26 cellular contexts compared by ENCODE assay signal in genomic region chr6:154824076-154824475, GRCh38.
A peak's percentile ranks its signal among the peaks of the same experiment; 100 is the strongest.
DNase-seq lines count a peak whose midpoint lies in the region; ATAC-seq and TF ChIP-seq lines count a peak whose summit lies in the region.
"Had no signal": no experiment of that assay in that cellular context is flagged by ENCODE, and none has a peak within 500 bp of the region (broad histone marks: within the 10 kb centered on the region; RNA-seq: fewer than 3 reads in every experiment).

No MANE protein-coding gene starts in this region.

- H3K4me3 Mint-ChIP-seq in CD4-positive, alpha-beta T cell: no peak overlapping the region
- H3K4me3 Mint-ChIP-seq in progenitor cell of endocrine pancreas (ENCODE audit: low read depth): no peak overlapping the region
- H3K4me3 Mint-ChIP-seq: activated CD4-positive, alpha-beta memory T cell treated with anti-CD3 and anti-CD28 coated beads, Interleukin-2, amount 10 ng/mL, durations not matched to agents 7 days and 5 days; stimulated activated naive CD8-positive, alpha-beta T cell treated with anti-CD3 and anti-CD28 coated beads, Interleukin-15, amount 100 ng/mL, for 72 hours had no signal

- no peak for ATAC-seq in CD4-positive, alpha-beta T cell (ENCODE audit: poor library complexity)
- ATAC-seq in HG03442 (IDR thresholded peaks at IDR 0.05; ENCODE audit: unreplicated experiment): no peak
- ATAC-seq: GM12878; HCT116; stimulated activated naive CD8-positive, alpha-beta T cell treated with anti-CD3 and anti-CD28 coated beads, Interleukin-15, amount 100 ng/mL, for 72 hours had no signal

- no peaks in the 10 kb centered on the region for H3K9me3 ChIP-seq in CD4-positive, alpha-beta T cell (ENCODE audit: control insufficient read depth, low read length)
- H3K9me3 ChIP-seq: transverse colon had no signal

- no peaks in the 10 kb centered on the region for H3K9me3 Mint-ChIP-seq in CD4-positive, alpha-beta T cell
- no peaks in the 10 kb centered on the region for H3K9me3 Mint-ChIP-seq in progenitor cell of endocrine pancreas (ENCODE audit: low read depth)
- H3K9me3 Mint-ChIP-seq: activated CD4-positive, alpha-beta memory T cell treated with anti-CD3 and anti-CD28 coated beads, Interleukin-2, amount 10 ng/mL, durations not matched to agents 7 days and 5 days; CD8-positive, alpha-beta memory T cell; stimulated activated naive CD8-positive, alpha-beta T cell treated with anti-CD3 and anti-CD28 coated beads, Interleukin-15, amount 100 ng/mL, for 72 hours had no signal

- H3K27ac Mint-ChIP-seq in CD4-positive, alpha-beta T cell: peak overlapping the region; percentile 14
- H3K27ac Mint-ChIP-seq in progenitor cell of endocrine pancreas: no peak overlapping the region
- H3K27ac Mint-ChIP-seq: activated CD4-positive, alpha-beta memory T cell treated with anti-CD3 and anti-CD28 coated beads, Interleukin-2, amount 10 ng/mL, durations not matched to agents 7 days and 5 days had no signal

- CTCF ChIA-PET in CD4-positive, alpha-beta T cell (lab: Charles Lee): no interaction called here

- H3K36me3 Mint-ChIP-seq in CD4-positive, alpha-beta T cell (ENCODE audit: low read depth): peaks cover 84% of the 10 kb centered on the region
- H3K36me3 Mint-ChIP-seq in progenitor cell of endocrine pancreas (ENCODE audit: insufficient read depth): peaks cover 32% of the 10 kb centered on the region

- H3K4me1 Mint-ChIP-seq in CD4-positive, alpha-beta T cell (ENCODE audit: low read depth): peaks cover 24% of the 10 kb centered on the region
- no peaks in the 10 kb centered on the region for H3K4me1 Mint-ChIP-seq in progenitor cell of endocrine pancreas (ENCODE audit: low read depth)
- H3K4me1 Mint-ChIP-seq: stimulated activated naive CD8-positive, alpha-beta T cell treated with anti-CD3 and anti-CD28 coated beads, Interleukin-15, amount 100 ng/mL, for 72 hours had no signal

- POLR2A ChIA-PET in CD4-positive, alpha-beta T cell (lab: Charles Lee): no interaction called here

- intact Hi-C loops in CD4-positive, alpha-beta T cell (cut with DNase I, micrococcal nuclease): no loop called here

- no peak overlapping the region for H3K4me3 ChIP-seq in fibroblast of pulmonary artery (replicated peaks; ENCODE audit: low read depth, low read length)
- H3K4me3 ChIP-seq: GM12878, lung, transverse colon had no signal

- in situ Hi-C loops in SK-MEL-5 (cut with HindIII; ENCODE audit: low pct_unique_long_range_greater_than_20kb, low sequenced_read_pairs): no loop called here

- no peaks in the 10 kb centered on the region for H3K27me3 Mint-ChIP-seq in CD4-positive, alpha-beta T cell
- H3K27me3 Mint-ChIP-seq in progenitor cell of endocrine pancreas: no peaks in the 10 kb centered on the region
- H3K27me3 Mint-ChIP-seq: activated CD4-positive, alpha-beta memory T cell treated with anti-CD3 and anti-CD28 coated beads, Interleukin-2, amount 10 ng/mL, durations not matched to agents 7 days and 5 days; CD8-positive, alpha-beta memory T cell; stimulated activated naive CD8-positive, alpha-beta T cell treated with anti-CD3 and anti-CD28 coated beads, Interleukin-15, amount 100 ng/mL, for 72 hours had no signal

- DNase-seq in A172 (ENCODE audit: low spot score) (peak; percentile 32), SK-MEL-5 (ENCODE audit: low read depth, low spot score) (peak; percentile 4), fibroblast of pulmonary artery (ENCODE audit: low read depth) (peak; percentile 39), progenitor cell of endocrine pancreas (ENCODE audit: low spot score, unreplicated experiment) (no peak), SK-N-DZ (ENCODE audit: low spot score) (no peak)
- DNase-seq in CD4-positive, alpha-beta T cell: no peak
- DNase-seq in stimulated activated naive CD4-positive, alpha-beta T cell treated with Interleukin-2 at 50 U/mL for 16 hours (lab: John Stamatoyannopoulos, UW): no peak
- DNase-seq: activated CD4-positive, alpha-beta memory T cell treated with anti-CD3 and anti-CD28 coated beads, Interleukin-2, amount 10 ng/mL, durations not matched to agents 7 days and 5 days; activated CD4-positive, CD25-positive, alpha-beta regulatory T cell; activated gamma-delta T cell; CD8-positive, alpha-beta memory T cell; central memory CD4-positive, alpha-beta T cell; DMS53; foreskin melanocyte; Karpas-422; NCI-H524; retina; stimulated activated CD4-positive, alpha-beta T cell treated with anti-CD3 and anti-CD28 coated beads, Interleukin-4, amount 100 ng/mL, for 24 hours; stimulated activated naive CD8-positive, alpha-beta T cell treated with anti-CD3 and anti-CD28 coated beads, Interleukin-15, amount 100 ng/mL, for 72 hours; SW 1271; transverse colon had no signal

- no peaks in the 10 kb centered on the region for H3K27me3 ChIP-seq in CD4-positive, alpha-beta T cell (ENCODE audit: control insufficient read depth, insufficient read depth, low read length)
- H3K27me3 ChIP-seq: transverse colon had no signal

- no peak overlapping the region for H3K27ac ChIP-seq in CD4-positive, alpha-beta T cell (ENCODE audit: low read depth, low read length)
- H3K27ac ChIP-seq: RWPE1, transverse colon had no signal

- no peak for TF ChIP-seq CTCF in CD4-positive, alpha-beta T cell (IDR thresholded peaks at IDR 0.05)
- TF ChIP-seq CTCF in fibroblast of pulmonary artery (IDR thresholded peaks at IDR 0.05; ENCODE audit: low read length, missing control alignments): no peak
- no peak for TF ChIP-seq CTCF in progenitor cell of endocrine pancreas (IDR thresholded peaks at IDR 0.05; ENCODE audit: unreplicated experiment)

Comparison
In these comparisons a context has a peak if more than half of its experiments do, and no peak if none do; other contexts are left out.
1. DNase-seq: peak in A172 (single experiment), SK-MEL-5 (single experiment) and fibroblast of pulmonary artery (single experiment); none in CD4-positive, alpha-beta T cell (0 of 10), progenitor cell of endocrine pancreas (single experiment), stimulated activated naive CD4-positive, alpha-beta T cell treated with Interleukin-2 at 50 U/mL for 16 hours (single experiment) and SK-N-DZ (single experiment).